Comparison of ENCODE assay signal across 30 cellular contexts in genomic region chr17:81067331-81067730, GRCh38. TPM values are rescaled to one million over a fixed set of nuclear protein-coding genes. Genes with fewer than 3 reads are reported as not detected.
DNase-seq lines count a peak whose midpoint lies in the region; ATAC-seq and TF ChIP-seq lines count a peak whose summit lies in the region.
"Had no signal": no experiment of that assay in that cellular context is flagged by ENCODE, and none has a peak within 500 bp of the region (broad histone marks: within the 10 kb centered on the region; RNA-seq: fewer than 3 reads in every experiment).

No MANE protein-coding gene starts in this region.

- no peaks in the 10 kb centered on the region for H3K9me3 Mint-ChIP-seq in WTC11
- H3K9me3 Mint-ChIP-seq: activated naive CD4-positive, alpha-beta T cell treated with anti-CD3 and anti-CD28 coated beads for 36 hours; CD8-positive, alpha-beta memory T cell; neural crest cell had no signal

- no peak for TF ChIP-seq EP300 in suprapubic skin (IDR thresholded peaks at IDR 0.05)

- POLR2A ChIA-PET in WTC11 (lab: Charles Lee), result no interaction called here

- 100% methylated on average over 1 of the region's 16 CpGs for WGBS in suprapubic skin

- H3K9me3 ChIP-seq in suprapubic skin, result no peaks in the 10 kb centered on the region
- H3K9me3 ChIP-seq: gastrocnemius medialis, lower lobe of right lung, spleen, thyroid gland had no signal

- H3K36me3 Mint-ChIP-seq in WTC11, result no peaks in the 10 kb centered on the region
- H3K36me3 Mint-ChIP-seq: CD8-positive, alpha-beta memory T cell had no signal

- CTCF ChIA-PET in WTC11 (lab: Charles Lee), result interaction anchor here (1.5 kb wide), 1 partner anchor 44 kb away, joined by 3 read pairs; no protein-coding TSS in a partner anchor

- no peak for TF ChIP-seq POLR2A in suprapubic skin (IDR thresholded peaks at IDR 0.05)

- H3K27me3 ChIP-seq in suprapubic skin, result no peaks in the 10 kb centered on the region
- H3K27me3 ChIP-seq: gastrocnemius medialis, spleen, thyroid gland had no signal

- H3K4me3 ChIP-seq in retinal pigment epithelial cell (ENCODE audit: low read length) (no peak overlapping the region), suprapubic skin (no peak overlapping the region)
- H3K4me3 ChIP-seq: gastrocnemius medialis, GM12878, K562, lower lobe of right lung, spleen, thyroid gland had no signal

- H3K36me3 ChIP-seq in suprapubic skin, result peaks cover 35% of the 10 kb centered on the region
- H3K36me3 ChIP-seq: gastrocnemius medialis, thyroid gland had no signal

- no peak for TF ChIP-seq CTCF in retinal pigment epithelial cell (conservative IDR thresholded peaks at IDR 0.05; ENCODE audit: low read depth, low read length)
- TF ChIP-seq CTCF in WTC11 (IDR thresholded peaks at IDR 0.05), result no peak
- no peak for TF ChIP-seq CTCF in suprapubic skin (IDR thresholded peaks at IDR 0.05)

- no peak overlapping the region for H3K27ac ChIP-seq in suprapubic skin
- H3K27ac ChIP-seq: gastrocnemius medialis, lower lobe of right lung, spleen, thyroid gland had no signal

- H3K27ac Mint-ChIP-seq in WTC11, result no peak overlapping the region
- H3K27ac Mint-ChIP-seq: activated naive CD4-positive, alpha-beta T cell treated with anti-CD3 and anti-CD28 coated beads for 36 hours; CD8-positive, alpha-beta memory T cell had no signal

- peaks cover 5% of the 10 kb centered on the region for H3K4me1 Mint-ChIP-seq in WTC11

- ATAC-seq in WTC11, result no peak
- ATAC-seq: esophagus mucosa, gastrocnemius medialis, GM12878, HCT116, K562, lower lobe of right lung had no signal

- peaks cover 79% of the 10 kb centered on the region for H3K4me1 ChIP-seq in suprapubic skin

- H3K27me3 Mint-ChIP-seq in WTC11 (ENCODE audit: low read depth), result no peaks in the 10 kb centered on the region
- H3K27me3 Mint-ChIP-seq: CD8-positive, alpha-beta memory T cell had no signal

- peak; percentile 47 for DNase-seq in ELF-1 (ENCODE audit: low read depth, low spot score)
- DNase-seq in NCI-H82 treated with DMSO at 0.1 percent for 48 hours (lab: John Stamatoyannopoulos, UW; ENCODE audit: unreplicated experiment), result peak; percentile 84
- peak; percentile 63 for DNase-seq in cerebellar cortex (ENCODE audit: low spot score)
- DNase-seq in retinal pigment epithelial cell (ENCODE audit: low read depth), result peak; percentile 87
- DNase-seq in NCI-H1092 treated with DMSO at 0.1 percent for 48 hours (lab: John Stamatoyannopoulos, UW), result no peak
- DNase-seq in WTC11 (ENCODE audit: low spot score), result no peak
- no peak for DNase-seq in suprapubic skin (ENCODE audit: low spot score in 2 of 2)
- DNase-seq: activated CD4-positive, CD25-positive, alpha-beta regulatory T cell treated with anti-CD3 and anti-CD28 coated beads, Interleukin-2, amount 50 U/mL, for 72 hours; activated naive CD4-positive, alpha-beta T cell treated with anti-CD3 and anti-CD28 coated beads for 36 hours; activated T-cell treated with anti-CD3 and anti-CD28 coated beads, Interleukin-2, amount 50 U/mL, for 48 hours; amygdala; CD8-positive, alpha-beta memory T cell; central memory CD4-positive, alpha-beta T cell; DMS53; effector CD4-positive, alpha-beta T cell; gastrocnemius medialis; islet precursor cell; lower lobe of right lung; MM.1S; NCI-H187 treated with DMSO at 0.1 percent for 48 hours; spleen; stimulated activated CD4-positive, alpha-beta T cell treated with anti-CD3 and anti-CD28 coated beads, Interleukin-4, amount 100 ng/mL, for 1 hour; stimulated activated naive CD4-positive, alpha-beta T cell; T-helper 9 cell; thyroid gland had no signal

- no peak overlapping the region for H3K4me3 Mint-ChIP-seq in WTC11
- H3K4me3 Mint-ChIP-seq: activated naive CD4-positive, alpha-beta T cell treated with anti-CD3 and anti-CD28 coated beads for 36 hours; CD8-positive, alpha-beta memory T cell; neural crest cell had no signal

TF ChIP-seq in WTC11, 78 proteins besides CTCF, POLR2A, EP300 and RAD21:
- TF ChIP-seq, protein P1, sequence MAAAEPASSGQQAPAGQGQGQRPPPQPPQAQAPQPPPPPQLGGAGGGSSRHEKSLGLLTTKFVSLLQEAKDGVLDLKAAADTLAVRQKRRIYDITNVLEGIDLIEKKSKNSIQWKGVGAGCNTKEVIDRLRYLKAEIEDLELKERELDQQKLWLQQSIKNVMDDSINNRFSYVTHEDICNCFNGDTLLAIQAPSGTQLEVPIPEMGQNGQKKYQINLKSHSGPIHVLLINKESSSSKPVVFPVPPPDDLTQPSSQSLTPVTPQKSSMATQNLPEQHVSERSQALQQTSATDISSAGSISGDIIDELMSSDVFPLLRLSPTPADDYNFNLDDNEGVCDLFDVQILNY (CRISPR knock-in tag; IDR thresholded peaks at IDR 0.05), result no peak

RNA-seq across cellular contexts. Expression of gene BAIAP2, which starts 32.4 kb away (rescaled TPM):
- 16.9 to 20.7 TPM (median 18.4 TPM) in 3 replicates for total RNA-seq in WTC11 (2021)
- 100 to 1,000 TPM; 214 to 283 (median 260) TPM for total RNA-seq in suprapubic skin

Comparison
In these comparisons a context has a peak if more than half of its experiments do, and no peak if none do; other contexts are left out.
1. DNase-seq: peak in ELF-1 (single experiment), NCI-H82 treated with DMSO at 0.1 percent for 48 hours (single experiment), cerebellar cortex (single experiment) and retinal pigment epithelial cell (single experiment); none in NCI-H1092 treated with DMSO at 0.1 percent for 48 hours (single experiment), WTC11 (single experiment) and suprapubic skin (0 of 2).